ENCODE assay signal across 9 cellular contexts in genomic region chr11:126267650-126268049, GRCh38. TPM values are rescaled to one million over a fixed set of nuclear protein-coding genes. Genes with fewer than 3 reads are reported as not detected.
DNase-seq lines count a peak whose midpoint lies in the region; ATAC-seq, FAIRE-seq and TF ChIP-seq lines count a peak whose summit lies in the region.
"Had no signal": no experiment of that assay in that cellular context is flagged by ENCODE, and none has a peak within 500 bp of the region (broad histone marks: within the 10 kb centered on the region; RNA-seq: fewer than 3 reads in every experiment).

No MANE protein-coding gene starts in this region.

- H3K4me1 ChIP-seq in Panc1 (ENCODE audit: control insufficient read depth, insufficient read depth, low read length) (peaks cover 8% of the 10 kb centered on the region), pancreas (peaks cover 4 to 12% (median 10%) of the 10 kb centered on the region in 3 donors)

- POLR2A ChIA-PET in Panc1 (lab: Charles Lee): no interaction called here

- TF ChIP-seq CTCF in Calu3 (IDR thresholded peaks at IDR 0.05; ENCODE audit: unreplicated experiment): no peak
- TF ChIP-seq CTCF in Panc1 (IDR thresholded peaks at IDR 0.05): no peak
- no peak for TF ChIP-seq CTCF in epithelial cell of proximal tubule (conservative IDR thresholded peaks at IDR 0.05; ENCODE audit: low read depth, low read length)
- TF ChIP-seq CTCF in pancreas (IDR thresholded peaks at IDR 0.05): no peak

- no peaks in the 10 kb centered on the region for H3K9me3 ChIP-seq in Panc1 (ENCODE audit: control insufficient read depth, insufficient read depth, low read depth, low read length)
- H3K9me3 ChIP-seq in pancreas: no peaks in the 10 kb centered on the region

- H3K27ac Mint-ChIP-seq in Calu3 (ENCODE audit: unreplicated experiment): peak overlapping the region; percentile 94

- peaks cover 37% of the 10 kb centered on the region for H3K36me3 ChIP-seq in Panc1 (ENCODE audit: control insufficient read depth, insufficient read depth, low read length)
- H3K36me3 ChIP-seq in pancreas: peaks cover 17 to 45% (median 41%) of the 10 kb centered on the region in 3 donors

- ATAC-seq in Panc1 (no peak), pancreas (peak; percentile 49 to 59 (median 52)), GM18858 (IDR thresholded peaks at IDR 0.05; ENCODE audit: unreplicated experiment) (no peak), GM18861 (IDR thresholded peaks at IDR 0.05; ENCODE audit: unreplicated experiment) (no peak)

- CTCF ChIA-PET in Calu3 (lab: Charles Lee): no interaction called here
- CTCF ChIA-PET in Panc1 (lab: Charles Lee): no interaction called here

- TF ChIP-seq POLR2A in erythroblast (IDR thresholded peaks at IDR 0.05; ENCODE audit: low read length): no peak

- H3K27me3 ChIP-seq in Panc1 (ENCODE audit: control insufficient read depth, insufficient read depth, low read length) (no peaks in the 10 kb centered on the region), pancreas (no peaks in the 10 kb centered on the region)

- in situ Hi-C loops in Panc1 (cut with HindIII; ENCODE audit: low pct_unique_long_range_greater_than_20kb, low sequenced_read_pairs): no loop called here

- H3K27ac ChIP-seq in Panc1 (ENCODE audit: low read length) (peak overlapping the region; percentile 97), pancreas (peak overlapping the region; percentile 83 to 90 (median 88))

- DNase-seq in Calu3: no peak
- no peak for DNase-seq in Panc1 (ENCODE audit: low read depth, low spot score)
- no peak for DNase-seq in epithelial cell of proximal tubule (ENCODE audit: low read depth)
- peak; percentile 64 to 90 (median 84) for DNase-seq in pancreas
- DNase-seq in HT-29 (ENCODE audit: low spot score): no peak
- no peak for DNase-seq in erythroblast (lab: John Stamatoyannopoulos, UW)
- DNase-seq: activated CD4-positive, CD25-positive, alpha-beta regulatory T cell treated with anti-CD3 and anti-CD28 coated beads, Interleukin-2, amount 50 U/mL, for 72 hours had no signal

- FAIRE-seq in pancreas (lab: Jason Lieb, UNC): no peak

- H3K36me3 Mint-ChIP-seq in Calu3 (ENCODE audit: insufficient read depth, unreplicated experiment): peaks cover 59% of the 10 kb centered on the region

- 19 to 29% methylated on average over 6 of the region's 6 CpGs for WGBS in pancreas, 2 donors

- H3K4me3 Mint-ChIP-seq in Calu3 (ENCODE audit: low read depth, unreplicated experiment): peak overlapping the region; percentile 93

- H3K27me3 Mint-ChIP-seq in Calu3 (ENCODE audit: unreplicated experiment): no peaks in the 10 kb centered on the region

- BruUV-seq in Calu3 (replicated peaks; lab: Mats Ljungman, UMichigan) (no TSS peak), Panc1 (replicated peaks; lab: Mats Ljungman, UMichigan) (TSS peak; percentile 77)

- H3K4me3 ChIP-seq in Panc1 (ENCODE audit: low read depth in 2 of 2, low read length in 2 of 2) (peak overlapping the region; percentile 80 to 91), epithelial cell of proximal tubule (ENCODE audit: low read depth, low read length) (peak overlapping the region; percentile 100), pancreas (peak overlapping the region; percentile 52 to 84 (median 76))

- intact Hi-C loops in Calu3 (cut with micrococcal nuclease; ENCODE audit: unreplicated experiment): no loop called here
- intact Hi-C loops in Panc1 (cut with micrococcal nuclease; ENCODE audit: unreplicated experiment): no loop called here
- intact Hi-C loops in pancreas (cut with DNase I): no loop called here

- peaks cover 15% of the 10 kb centered on the region for H3K4me1 Mint-ChIP-seq in Calu3 (ENCODE audit: low read depth, unreplicated experiment)

- no peaks in the 10 kb centered on the region for H3K9me3 Mint-ChIP-seq in Calu3 (ENCODE audit: low read depth, unreplicated experiment)

RNA-seq across cellular contexts. Expression of gene SRPRA, which starts 1.0 kb away (rescaled TPM):
- total RNA-seq in Calu3 (2022) (64.6 and 66.4 TPM in 2 replicates), Panc1 (2021; ENCODE audit: unreplicated experiment) (149 TPM), epithelial cell of proximal tubule (54.8 and 76.3 TPM in 2 replicates), pancreas (100 to 1,000 TPM; 137 to 178 (median 172) TPM)
- 135 TPM for polyA plus RNA-seq in Panc1 (2012; ENCODE audit: insufficient read length)
- polyA plus RNA-seq in pancreas: 100 to 1,000 TPM in 1 of 2 donors, 10 to 100 TPM in 1; 76.5 to 107 TPM
- total RNA-seq in HT-29 (2014; rRNA removed; shearing (Covaris generic)): 125 and 126 TPM in 2 replicates

RNA-seq across cellular contexts. Expression of gene FOXRED1, which starts 1.3 kb away (rescaled TPM):
- 34.9 and 40.1 TPM in 2 replicates for total RNA-seq in Calu3 (2022)
- 44.8 TPM for total RNA-seq in Panc1 (2021; ENCODE audit: unreplicated experiment)
- polyA plus RNA-seq in Panc1 (2012; ENCODE audit: insufficient read length): 30.2 TPM
- 28.1 and 34.1 TPM in 2 replicates for total RNA-seq in epithelial cell of proximal tubule
- total RNA-seq in pancreas: 10 to 100 TPM in 2 of 6 donors, 1 to 10 TPM in 4; 6.3 to 16.3 (median 7.5) TPM
- polyA plus RNA-seq in pancreas: 10 to 100 TPM; 27.8 to 29.4 TPM
- 38.2 and 42.6 TPM in 2 replicates for total RNA-seq in HT-29 (2014; rRNA removed; shearing (Covaris generic))

RNA-seq across cellular contexts. Expression of gene TIRAP, which starts 15.2 kb away (rescaled TPM):
- total RNA-seq in Calu3 (2022): 8.1 and 8.2 TPM in 2 replicates
- total RNA-seq in Panc1 (2021; ENCODE audit: unreplicated experiment): 19.3 TPM
- polyA plus RNA-seq in Panc1 (2012; ENCODE audit: insufficient read length): 14.4 TPM
- 2.3 and 3.8 TPM in 2 replicates for total RNA-seq in epithelial cell of proximal tubule
- 1 to 10 TPM; 5.3 to 8.2 (median 6.6) TPM for total RNA-seq in pancreas
- 1 to 10 TPM; 6.1 to 6.4 TPM for polyA plus RNA-seq in pancreas
- 11.6 and 12.3 TPM in 2 replicates for total RNA-seq in HT-29 (2014; rRNA removed; shearing (Covaris generic))

RNA-seq across cellular contexts. Expression of gene DCPS, which starts 36.2 kb away (rescaled TPM):
- total RNA-seq in Calu3 (2022) (30.5 and 33.2 TPM in 2 replicates), Panc1 (2021; ENCODE audit: unreplicated experiment) (34.8 TPM), epithelial cell of proximal tubule (17.2 and 24.1 TPM in 2 replicates), pancreas (10 to 100 TPM in 3 of 6 donors, 1 to 10 TPM in 3; 8.4 to 16.6 (median 9.8) TPM)
- 52.2 TPM for polyA plus RNA-seq in Panc1 (2012; ENCODE audit: insufficient read length)
- 10 to 100 TPM; 15.2 to 16.6 TPM for polyA plus RNA-seq in pancreas
- total RNA-seq in HT-29 (2014; rRNA removed; shearing (Covaris generic)): 51.0 and 63.2 TPM in 2 replicates

RNA-seq across cellular contexts. Expression of gene FAM118B, which starts 56.1 kb away (rescaled TPM):
- total RNA-seq in Calu3 (2022) (15.7 and 15.8 TPM in 2 replicates), Panc1 (2021; ENCODE audit: unreplicated experiment) (41.6 TPM), epithelial cell of proximal tubule (26.0 and 28.1 TPM in 2 replicates), pancreas (1 to 10 TPM; 2.5 to 9.0 (median 3.7) TPM)
- polyA plus RNA-seq in Panc1 (2012; ENCODE audit: insufficient read length): 29.4 TPM
- 1 to 10 TPM; 2.5 to 4.3 TPM for polyA plus RNA-seq in pancreas
- 16.3 and 20.8 TPM in 2 replicates for total RNA-seq in HT-29 (2014; rRNA removed; shearing (Covaris generic))

Comparison
In these comparisons a context has a peak if more than half of its experiments do, and no peak if none do; other contexts are left out.
1. DNase-seq: peak in pancreas (6 of 6); none in Calu3 (single experiment), Panc1 (single experiment), epithelial cell of proximal tubule (single experiment), HT-29 (single experiment) and erythroblast (0 of 2).
2. ATAC-seq: peak in pancreas (4 of 4); none in Panc1 (single experiment), GM18858 (single experiment) and GM18861 (single experiment).
3. Peak in every context shown above with its lines, with median percentiles within 50 percentile points of each other: H3K4me3 ChIP-seq.